7 cellular contexts compared by ENCODE assay signal in genomic region chr16:21134053-21134452, GRCh38.
"Had no signal": no experiment of that assay in that cellular context is flagged by ENCODE, and none has a peak within 500 bp of the region (broad histone marks: within the 10 kb centered on the region; RNA-seq: fewer than 3 reads in every experiment).

No MANE protein-coding gene starts in this region.

- DNase-seq: H9, HCEC 1CT, KBM-7 had no signal

- H3K4me2 ChIP-seq: GM23338 had no signal

- ATAC-seq: GM23338, HepG2 had no signal

- FAIRE-seq: H1, H54, HepG2 had no signal

- H2AFZ ChIP-seq: GM23338 had no signal

- H3K4me3 ChIP-seq: GM23338 had no signal
